8 cellular contexts compared by ENCODE assay signal in the genomic region with DNA sequence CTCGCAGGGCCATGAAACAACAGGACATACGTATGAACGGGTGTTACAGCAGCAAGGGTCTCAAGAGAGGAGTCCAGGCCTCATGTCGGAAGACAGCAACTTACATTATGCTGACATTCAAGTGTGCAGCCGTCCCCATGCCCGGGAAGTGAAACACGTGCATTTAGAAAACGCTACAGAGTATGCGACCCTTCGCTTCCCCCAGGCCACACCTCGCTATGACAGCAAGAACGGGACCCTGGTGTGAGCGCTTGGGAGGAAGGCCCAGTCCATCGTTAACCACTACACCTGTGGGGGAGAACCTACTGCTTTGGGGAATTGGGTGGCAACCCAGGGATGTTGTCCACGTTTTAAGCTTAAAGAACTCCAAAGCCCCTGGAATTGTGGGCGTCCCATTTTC. TPM values are rescaled to one million over a fixed set of nuclear protein-coding genes. Genes with fewer than 3 reads are reported as not detected.
A peak's percentile ranks its signal among the peaks of the same experiment; 100 is the strongest.
DNase-seq lines count a peak whose midpoint lies in the region; ATAC-seq, FAIRE-seq and TF ChIP-seq lines count a peak whose summit lies in the region.

No MANE protein-coding gene starts in this region.

- H3K9ac ChIP-seq in H1 (replicated peaks in 1 of 4; ENCODE audit: extremely low read depth in 1 of 4, low read depth in 3 of 4, low read length in 3 of 4) = no peak overlapping the region; a peak in 1 of 7 replicates

- peaks cover 5 to 19% (median 14%) of the 10 kb centered on the region in 4 donors for H3K4me1 Mint-ChIP-seq in CD4-positive, alpha-beta memory T cell

- no peaks in the 10 kb centered on the region for H3K9me2 ChIP-seq in OCI-LY7 (ENCODE audit: insufficient read depth, low read length)

- peak overlapping the region; percentile 52 for H4K91ac ChIP-seq in H1 (replicated peaks; ENCODE audit: insufficient read length, low read length)

- H4K5ac ChIP-seq in H1 (ENCODE audit: insufficient read length, low read depth, low read length) = no peak overlapping the region

- H3K9me3 ChIP-seq in CD4-positive, alpha-beta memory T cell (ENCODE audit: control insufficient read depth in 1 of 2, low read length in 2 of 2) = no peaks in the 10 kb centered on the region
- no peaks in the 10 kb centered on the region for H3K9me3 ChIP-seq in OCI-LY7 (ENCODE audit: low read length)
- no peaks in the 10 kb centered on the region for H3K9me3 ChIP-seq in H1 (ENCODE audit: insufficient read depth in 2 of 2, low read depth in 1 of 2, low read length in 1 of 2)
- H3K9me3 ChIP-seq in pancreas = no peaks in the 10 kb centered on the region

- peak overlapping the region; percentile 96 for H2BK5ac ChIP-seq in H1 (ENCODE audit: low read depth, low read length)

- H3K23ac ChIP-seq in H1 (ENCODE audit: insufficient read length) = no peak overlapping the region

- CTCF ChIA-PET in CD4-positive, alpha-beta memory T cell (lab: Charles Lee; ENCODE audit: partially characterized antibody) = interaction anchor here (1.0 to 3.3 kb wide), 10 partner anchors 8 to 322 kb away, joined by 3 to 34 read pairs (median 8); a partner anchor contains a TSS
- CTCF ChIA-PET in OCI-LY7 (lab: Charles Lee; ENCODE audit: unreplicated experiment) (interaction anchor here (1.1 to 1.9 kb wide), 2 partner anchors 12 to 18 kb away, joined by 4 to 12 read pairs; a partner anchor contains a TSS), H1 (lab: Charles Lee; ENCODE audit: partially characterized antibody) (interaction anchor here (0.5 to 25.5 kb wide), 8 partner anchors 10 to 55 kb away, joined by 3 to 565 read pairs (median 7); a partner anchor contains a TSS)

- no peak overlapping the region for H3K4me3 ChIP-seq in CD4-positive, alpha-beta memory T cell (ENCODE audit: low read length in 2 of 2)
- H3K4me3 ChIP-seq in OCI-LY7 (ENCODE audit: low read depth, low read length, poor library complexity, severe bottlenecking) (peak overlapping the region; percentile 65), H1 (ENCODE audit: extremely low read depth in 1 of 4, insufficient read depth in 2 of 4, low read depth in 3 of 4, low read length in 4 of 4) (peak overlapping the region in 2 of 4 experiments; percentile 61 to 70; a peak in 4 of 8 replicates), pancreas (peak overlapping the region in 1 of 4 donors; percentile 25)

- H3K18ac ChIP-seq in H1 (ENCODE audit: extremely low read depth, low read length) = peak overlapping the region; percentile 91; the same call in 1 of the 2 replicates

- 86% methylated on average over 16 of the region's 16 CpGs; no CpG with 5 or more reads in 1 of the 2 experiments for WGBS in H1 (ENCODE audit: extremely low coverage in 1 of 2, insufficient coverage in 1 of 2, insufficient read length in 1 of 2, insufficient replicate concordance in 2 of 2, low coverage in 1 of 2, low lambda C conversion rate in 2 of 2, missing lambda C conversion rate in 1 of 2), 2 experiments
- WGBS in pancreas, 2 donors = 90 to 91% methylated on average over 16 of the region's 16 CpGs

- peaks cover 14% of the 10 kb centered on the region for H3K4me1 ChIP-seq in CD4-positive, alpha-beta memory T cell (ENCODE audit: insufficient read depth, low read length)
- H3K4me1 ChIP-seq in OCI-LY7 (ENCODE audit: insufficient read depth, low read length, poor library complexity, severe bottlenecking) (peaks cover 14% of the 10 kb centered on the region), H1 (replicated peaks in 1 of 4; ENCODE audit: control insufficient read depth in 3 of 4, insufficient read depth in 4 of 4, low read length in 3 of 4) (peaks cover 0 to 10% (median 3%) of the 10 kb centered on the region in 4 experiments; a peak in 5 of 7 replicates), pancreas (peaks cover 24 to 39% (median 37%) of the 10 kb centered on the region in 3 donors)

- DNase-seq in CD4-positive, alpha-beta memory T cell = no peak
- DNase-seq in OCI-LY7 (ENCODE audit: low spot score) = no peak
- no peak for DNase-seq in H1 (ENCODE audit: low read depth in 1 of 2, low spot score in 2 of 2)
- peak in 2 of 6 donors; percentile 33 to 47 for DNase-seq in pancreas
- DNase-seq in C1 segment of cervical spinal cord (lab: John Stamatoyannopoulos, UW) = no peak
- no peak for DNase-seq in NCI-H1105 (lab: John Stamatoyannopoulos, UW)
- no peak for DNase-seq in kidney tubule cell (ENCODE audit: low spot score)
- DNase-seq in sciatic nerve (ENCODE audit: low spot score) = no peak

- H4K8ac ChIP-seq in H1 (ENCODE audit: extremely low read depth, insufficient read depth, low read length) = no peak overlapping the region; the same call in 1 of the 2 replicates

- peak overlapping the region; percentile 42 to 97 (median 91) for H3K27ac Mint-ChIP-seq in CD4-positive, alpha-beta memory T cell

- H3K27me3 Mint-ChIP-seq in CD4-positive, alpha-beta memory T cell = peaks cover 0 to 2% of the 10 kb centered on the region in 2 donors

- H3K23me2 ChIP-seq in H1 (ENCODE audit: low read depth, low read length) = peaks cover 3% of the 10 kb centered on the region; the same call in 1 of the 2 replicates

- TF ChIP-seq CTCF in OCI-LY7 (conservative IDR thresholded peaks at IDR 0.05; ENCODE audit: low read length) (no peak), H1 (IDR thresholded peaks at IDR 0.05; ENCODE audit: control extremely low read depth in 1 of 3, insufficient read depth in 1 of 3, low read depth in 1 of 3, low read length in 3 of 3) (no peak), pancreas (IDR thresholded peaks at IDR 0.05) (no peak)

- no peaks in the 10 kb centered on the region for H4K20me1 ChIP-seq in OCI-LY7 (ENCODE audit: insufficient read depth, low read length)
- no peaks in the 10 kb centered on the region for H4K20me1 ChIP-seq in H1 (replicated peaks in 1 of 2; ENCODE audit: control insufficient read depth in 1 of 2, insufficient read depth in 2 of 2, low read length in 2 of 2)

- H3K79me2 ChIP-seq in OCI-LY7 (ENCODE audit: insufficient read depth, low read depth, low read length) = no peaks in the 10 kb centered on the region
- H3K79me2 ChIP-seq in H1 (ENCODE audit: control insufficient read depth in 1 of 2, insufficient read depth in 2 of 2, low read length in 2 of 2) = no peaks in the 10 kb centered on the region

- H3K9me3 Mint-ChIP-seq in CD4-positive, alpha-beta memory T cell = no peaks in the 10 kb centered on the region

- no peak for TF ChIP-seq RAD21 in H1 (IDR thresholded peaks at IDR 0.05 in 1 of 2, conservative IDR thresholded peaks at IDR 0.05 in 1 of 2; ENCODE audit: low read depth in 2 of 2, low read length in 2 of 2)

- FAIRE-seq in H1 (lab: Jason Lieb, UNC) (no peak), pancreas (lab: Jason Lieb, UNC) (no peak)

- POLR2A ChIA-PET in CD4-positive, alpha-beta memory T cell (lab: Charles Lee; ENCODE audit: partially characterized antibody) = interaction anchor here (1.3 to 3.0 kb wide), 10 partner anchors 8 to 1388 kb away, joined by 5 to 36 read pairs (median 9); a partner anchor contains a TSS
- POLR2A ChIA-PET in OCI-LY7 (lab: Charles Lee) = interaction anchor here (0.6 to 3.6 kb wide), 18 partner anchors 8 to 322 kb away, joined by 3 to 54 read pairs (median 6); a partner anchor contains a TSS
- POLR2A ChIA-PET in H1 (lab: Charles Lee; ENCODE audit: partially characterized antibody) = interaction anchor here (1.9 to 2.9 kb wide), 3 partner anchors 11 to 57 kb away, joined by 8 to 21 read pairs (median 8); a partner anchor contains a TSS

- no peak overlapping the region for H3K27ac ChIP-seq in CD4-positive, alpha-beta memory T cell (ENCODE audit: low read depth, low read length)
- peak overlapping the region; percentile 79 for H3K27ac ChIP-seq in OCI-LY7 (ENCODE audit: low read depth, low read length, poor library complexity, severe bottlenecking)
- peak overlapping the region; percentile 75; the same call in 1 of the 2 replicates for H3K27ac ChIP-seq in H1 (ENCODE audit: low read depth, low read length)
- peak overlapping the region; percentile 61 to 91 (median 82) for H3K27ac ChIP-seq in pancreas

- H3K4me3 Mint-ChIP-seq in CD4-positive, alpha-beta memory T cell = peak overlapping the region in 7 of 8 donors; percentile 11 to 87 (median 62)

- no peak for TF ChIP-seq POLR2A in H1 (IDR thresholded peaks at IDR 0.05; ENCODE audit: control extremely low read depth in 1 of 2, low read depth in 2 of 2, low read length in 2 of 2)

- no peaks in the 10 kb centered on the region for H3K36me3 ChIP-seq in CD4-positive, alpha-beta memory T cell (ENCODE audit: insufficient read depth, low read length)
- H3K36me3 ChIP-seq in OCI-LY7 (ENCODE audit: insufficient read depth, low read length) = no peaks in the 10 kb centered on the region
- no peaks in the 10 kb centered on the region for H3K36me3 ChIP-seq in H1 (ENCODE audit: control insufficient read depth in 2 of 4, insufficient read depth in 4 of 4, low read length in 3 of 4)
- H3K36me3 ChIP-seq in pancreas = no peaks in the 10 kb centered on the region

- peak overlapping the region; percentile 93; the same call in 1 of the 2 replicates for H2BK20ac ChIP-seq in H1 (ENCODE audit: low read length)

- intact Hi-C loops in CD4-positive, alpha-beta memory T cell (cut with micrococcal nuclease) = loop anchor here (1.0 to 5.0 kb wide), 8 partner anchors 47 to 355 kb away; a partner anchor contains a TSS
- intact Hi-C loops in OCI-LY7 (cut with micrococcal nuclease; ENCODE audit: unreplicated experiment) (loop anchor here (1.0 to 5.0 kb wide), 4 partner anchors 47 to 324 kb away; a partner anchor contains a TSS), pancreas (cut with DNase I) (loop anchor here in 1 of 3 donors (5.0 kb wide), 1 partner anchor 56 kb away; no protein-coding TSS in a partner anchor), sciatic nerve (cut with DNase I) (no loop called here)

- BruUV-seq in OCI-LY7 (replicated peaks; lab: Mats Ljungman, UMichigan) = no TSS peak

- ATAC-seq in pancreas (no peak), sciatic nerve (no peak)

- H3K27me3 ChIP-seq in CD4-positive, alpha-beta memory T cell (ENCODE audit: insufficient read depth, low read length) = no peaks in the 10 kb centered on the region
- H3K27me3 ChIP-seq in H1 (replicated peaks in 1 of 4; ENCODE audit: control insufficient read depth in 3 of 4, extremely low read depth in 1 of 4, insufficient read depth in 3 of 4, low read length in 3 of 4) (no peaks in the 10 kb centered on the region; a peak in 1 of 7 replicates), pancreas (no peaks in the 10 kb centered on the region)

- H2AFZ ChIP-seq in OCI-LY7 (ENCODE audit: low read length) (peak overlapping the region; percentile 90), H1 (ENCODE audit: low read length) (no peak overlapping the region)

- H3K56ac ChIP-seq in H1 (replicated peaks; ENCODE audit: insufficient read length, low read depth, low read length) = no peak overlapping the region

- peak overlapping the region; percentile 88; the same call in 1 of the 2 replicates for H2AK5ac ChIP-seq in H1 (ENCODE audit: low read depth, low read length)

- no peak overlapping the region for H3K14ac ChIP-seq in H1 (ENCODE audit: insufficient read length)

- peak overlapping the region; percentile 8 for H3K4ac ChIP-seq in H1 (replicated peaks; ENCODE audit: insufficient read length, low read depth, low read length)

- peak overlapping the region; percentile 68 for H2BK12ac ChIP-seq in H1 (ENCODE audit: low read depth, low read length)

- H3K4me2 ChIP-seq in OCI-LY7 (ENCODE audit: low read length) = peak overlapping the region; percentile 96
- H3K4me2 ChIP-seq in H1 (ENCODE audit: insufficient read depth in 1 of 2, low read depth in 2 of 2, low read length in 2 of 2) = peak overlapping the region; percentile 71 to 86

- no peaks in the 10 kb centered on the region for H3K79me1 ChIP-seq in H1 (ENCODE audit: low read depth, low read length)

- H2BK15ac ChIP-seq in H1 (ENCODE audit: low read length) = peak overlapping the region; percentile 72

- TF ChIP-seq EP300 in H1 (IDR thresholded peaks at IDR 0.05; ENCODE audit: borderline replicate concordance in 1 of 2, low read depth in 2 of 2, low read length in 2 of 2) = no peak

- H3K36me3 Mint-ChIP-seq in CD4-positive, alpha-beta memory T cell = no peaks in the 10 kb centered on the region

- H2BK120ac ChIP-seq in H1 (replicated peaks; ENCODE audit: low read depth, low read length) = no peak overlapping the region

RNA-seq across cellular contexts. Expression of a gene that starts 7.2 kb away (rescaled TPM):
- total RNA-seq in CD4-positive, alpha-beta memory T cell = not detected
- not detected for polyA plus RNA-seq in CD4-positive, alpha-beta memory T cell
- not detected in 2 replicates for total RNA-seq in OCI-LY7 (2014; rRNA removed; shearing (Covaris generic))
- total RNA-seq in OCI-LY7 (2022) (not detected in 2 replicates), pancreas (10 to 100 TPM in 4 of 6 donors, 1 to 10 TPM in 2; 9.3 to 18.5 (median 11.7) TPM), sciatic nerve (not detected)
- 1.7 and 2.2 TPM in 2 replicates for total RNA-seq in H1 (2021; fragmentation: NEBNext Ultra II Directional; extraction: Animal tissue kit (Norgen Biotek cat#: 25700))
- polyA plus RNA-seq in H1 (2011; rRNA removed) (2.7 and 3.4 TPM in 2 replicates), pancreas (10 to 100 TPM; 19.4 to 23.3 TPM)
- polyA plus RNA-seq in H1 (2011; cell fraction: cytosol; rRNA removed) = 3.1 TPM
- polyA plus RNA-seq in H1 (2011; cell fraction: nucleus; rRNA removed) = 5.2 TPM
- polyA plus RNA-seq in H1 (2012, experiment 1 of 2) = 2.0 to 3.5 TPM (median 3.1 TPM) in 4 replicates
- 2.5 TPM for polyA plus RNA-seq in H1 (2012, experiment 2 of 2)
- 1.5 TPM for polyA plus RNA-seq in H1 (2013, experiment 1 of 2)
- 1.5 TPM for polyA plus RNA-seq in H1 (2013, experiment 2 of 2)
- 1.7 and 2.3 TPM in 2 replicates for polyA minus RNA-seq in H1 (2011; rRNA and poly(A)+ RNA removed)
- 2.2 TPM for polyA minus RNA-seq in H1 (2011; cell fraction: cytosol; rRNA and poly(A)+ RNA removed)
- polyA minus RNA-seq in H1 (2011; cell fraction: nucleus; rRNA and poly(A)+ RNA removed) = 2.0 TPM

RNA-seq across cellular contexts. Expression of a gene that starts 11.2 kb away (rescaled TPM):
- 1 to 10 TPM; 1.1 to 2.1 TPM for total RNA-seq in CD4-positive, alpha-beta memory T cell
- under 1 TPM; 0.72 to 0.75 TPM for polyA plus RNA-seq in CD4-positive, alpha-beta memory T cell
- 5.5 and 6.9 TPM in 2 replicates for total RNA-seq in OCI-LY7 (2014; rRNA removed; shearing (Covaris generic))
- 5.5 and 7.3 TPM in 2 replicates for total RNA-seq in OCI-LY7 (2022)
- 15.4 and 17.1 TPM in 2 replicates for total RNA-seq in H1 (2021; fragmentation: NEBNext Ultra II Directional; extraction: Animal tissue kit (Norgen Biotek cat#: 25700))
- 4.8 and 5.9 TPM in 2 replicates for polyA plus RNA-seq in H1 (2011; rRNA removed)
- 8.9 TPM for polyA plus RNA-seq in H1 (2011; cell fraction: cytosol; rRNA removed)
- 8.7 TPM for polyA plus RNA-seq in H1 (2011; cell fraction: nucleus; rRNA removed)
- polyA plus RNA-seq in H1 (2012, experiment 1 of 2) = 8.7 to 9.8 TPM (median 9.4 TPM) in 4 replicates
- 1.2 TPM for polyA plus RNA-seq in H1 (2012, experiment 2 of 2)
- 7.7 TPM for polyA plus RNA-seq in H1 (2013, experiment 1 of 2)
- polyA plus RNA-seq in H1 (2013, experiment 2 of 2) = 6.8 TPM
- polyA minus RNA-seq in H1 (2011; rRNA and poly(A)+ RNA removed) = 20.2 and 24.9 TPM in 2 replicates
- polyA minus RNA-seq in H1 (2011; cell fraction: cytosol; rRNA and poly(A)+ RNA removed) = 11.9 TPM
- 26.2 TPM for polyA minus RNA-seq in H1 (2011; cell fraction: nucleus; rRNA and poly(A)+ RNA removed)
- 10 to 100 TPM in 1 of 6 donors, 1 to 10 TPM in 5; 3.8 to 11.3 (median 5.9) TPM for total RNA-seq in pancreas
- 1 to 10 TPM; 3.1 to 4.2 TPM for polyA plus RNA-seq in pancreas
- total RNA-seq in sciatic nerve = 45.2 TPM

RNA-seq across cellular contexts. Expression of a gene that starts 13.4 kb away (rescaled TPM):
- total RNA-seq in CD4-positive, alpha-beta memory T cell = not detected
- polyA plus RNA-seq in CD4-positive, alpha-beta memory T cell = not detected
- total RNA-seq in OCI-LY7 (2014; rRNA removed; shearing (Covaris generic)) = not detected in 2 replicates
- total RNA-seq in OCI-LY7 (2022) (not detected in 2 replicates), pancreas (under 1 TPM in 5 of 6 donors, not detected in 1; 0.32 to 0.86 (median 0.61) TPM), sciatic nerve (14.4 TPM)
- total RNA-seq in H1 (2021; fragmentation: NEBNext Ultra II Directional; extraction: Animal tissue kit (Norgen Biotek cat#: 25700)) = 0.32 and 1.0 TPM in 2 replicates
- polyA plus RNA-seq in H1 (2011; rRNA removed) (0.86 and 1.4 TPM in 2 replicates), pancreas (1 to 10 TPM in 1 of 2 donors, under 1 TPM in 1; 0.85 to 1.5 TPM)
- polyA plus RNA-seq in H1 (2011; cell fraction: cytosol; rRNA removed) = 0.66 TPM
- polyA plus RNA-seq in H1 (2011; cell fraction: nucleus; rRNA removed) = 0.77 TPM
- 0.44 to 0.58 TPM (median 0.51 TPM) in 3 of 4 replicates, not detected in the other for polyA plus RNA-seq in H1 (2012, experiment 1 of 2)
- polyA plus RNA-seq in H1 (2012, experiment 2 of 2) = 0.39 TPM
- polyA plus RNA-seq in H1 (2013, experiment 1 of 2) = 0.08 TPM
- polyA plus RNA-seq in H1 (2013, experiment 2 of 2) = 0.31 TPM
- polyA minus RNA-seq in H1 (2011; rRNA and poly(A)+ RNA removed) = 0.32 TPM in 1 of 2 replicates, not detected in the other
- not detected for polyA minus RNA-seq in H1 (2011; cell fraction: cytosol; rRNA and poly(A)+ RNA removed)
- polyA minus RNA-seq in H1 (2011; cell fraction: nucleus; rRNA and poly(A)+ RNA removed) = not detected

RNA-seq across cellular contexts. Expression of a gene that starts 14.4 kb away (rescaled TPM):
- not detected for total RNA-seq in CD4-positive, alpha-beta memory T cell
- not detected for polyA plus RNA-seq in CD4-positive, alpha-beta memory T cell
- not detected in 2 replicates for total RNA-seq in OCI-LY7 (2014; rRNA removed; shearing (Covaris generic))
- not detected in 2 replicates for total RNA-seq in OCI-LY7 (2022)
- total RNA-seq in H1 (2021; fragmentation: NEBNext Ultra II Directional; extraction: Animal tissue kit (Norgen Biotek cat#: 25700)) = 2.0 and 4.0 TPM in 2 replicates
- 1.9 and 2.9 TPM in 2 replicates for polyA plus RNA-seq in H1 (2011; rRNA removed)
- polyA plus RNA-seq in H1 (2011; cell fraction: cytosol; rRNA removed) = 1.4 TPM
- polyA plus RNA-seq in H1 (2011; cell fraction: nucleus; rRNA removed) = 2.9 TPM
- polyA plus RNA-seq in H1 (2012, experiment 1 of 2) = 1.6 to 4.0 TPM (median 2.3 TPM) in 4 replicates
- 2.0 TPM for polyA plus RNA-seq in H1 (2012, experiment 2 of 2)
- 1.6 TPM for polyA plus RNA-seq in H1 (2013, experiment 1 of 2)
- 2.0 TPM for polyA plus RNA-seq in H1 (2013, experiment 2 of 2)
- 0.34 and 0.69 TPM in 2 replicates for polyA minus RNA-seq in H1 (2011; rRNA and poly(A)+ RNA removed)
- polyA minus RNA-seq in H1 (2011; cell fraction: cytosol; rRNA and poly(A)+ RNA removed) = not detected
- polyA minus RNA-seq in H1 (2011; cell fraction: nucleus; rRNA and poly(A)+ RNA removed) = not detected
- total RNA-seq in pancreas = 10 to 100 TPM in 4 of 6 donors, 1 to 10 TPM in 2; 7.2 to 66.6 (median 16.3) TPM
- polyA plus RNA-seq in pancreas = 10 to 100 TPM; 36.1 to 81.8 TPM
- 1,238 TPM for total RNA-seq in sciatic nerve

RNA-seq across cellular contexts. Expression of a gene that starts 46.6 kb away (rescaled TPM):
- 10 to 100 TPM; 14.8 to 18.7 TPM for total RNA-seq in CD4-positive, alpha-beta memory T cell
- 10 to 100 TPM; 30.7 to 30.9 TPM for polyA plus RNA-seq in CD4-positive, alpha-beta memory T cell
- 14.8 and 17.3 TPM in 2 replicates for total RNA-seq in OCI-LY7 (2014; rRNA removed; shearing (Covaris generic))
- total RNA-seq in OCI-LY7 (2022) (18.8 and 22.4 TPM in 2 replicates), pancreas (10 to 100 TPM; 14.3 to 24.9 (median 16.0) TPM), sciatic nerve (18.8 TPM)
- 21.4 and 22.6 TPM in 2 replicates for total RNA-seq in H1 (2021; fragmentation: NEBNext Ultra II Directional; extraction: Animal tissue kit (Norgen Biotek cat#: 25700))
- polyA plus RNA-seq in H1 (2011; rRNA removed) (28.7 and 43.1 TPM in 2 replicates), pancreas (10 to 100 TPM; 25.0 to 26.9 TPM)
- 29.0 TPM for polyA plus RNA-seq in H1 (2011; cell fraction: cytosol; rRNA removed)
- polyA plus RNA-seq in H1 (2011; cell fraction: nucleus; rRNA removed) = 20.6 TPM
- polyA plus RNA-seq in H1 (2012, experiment 1 of 2) = 31.1 to 42.7 TPM (median 37.9 TPM) in 4 replicates
- polyA plus RNA-seq in H1 (2012, experiment 2 of 2) = 12.3 TPM
- polyA plus RNA-seq in H1 (2013, experiment 1 of 2) = 44.8 TPM
- 49.2 TPM for polyA plus RNA-seq in H1 (2013, experiment 2 of 2)
- 24.7 and 47.9 TPM in 2 replicates for polyA minus RNA-seq in H1 (2011; rRNA and poly(A)+ RNA removed)
- 7.2 TPM for polyA minus RNA-seq in H1 (2011; cell fraction: cytosol; rRNA and poly(A)+ RNA removed)
- polyA minus RNA-seq in H1 (2011; cell fraction: nucleus; rRNA and poly(A)+ RNA removed) = 13.5 TPM
